Comparison of ENCODE assay signal across 9 cellular contexts in genomic region chr1:211735208-211736170, GRCh38.
DNase-seq lines count a peak whose midpoint lies in the region; ATAC-seq and TF ChIP-seq lines count a peak whose summit lies in the region.
"Had no signal": no experiment of that assay in that cellular context is flagged by ENCODE, and none has a peak within 500 bp of the region (broad histone marks: within the 10 kb centered on the region; RNA-seq: fewer than 3 reads in every experiment).

No MANE protein-coding gene starts in this region.

- H3F3A ChIP-seq in GM23338 (replicated peaks; ENCODE audit: low read depth): no peaks in the 10 kb centered on the region

- peaks cover 2% of the 10 kb centered on the region for H3K27me3 Mint-ChIP-seq in GM23338 (ENCODE audit: insufficient read depth, low read depth, poor library complexity)
- H3K27me3 Mint-ChIP-seq: activated naive CD8-positive, alpha-beta T cell treated with anti-CD3 and anti-CD28 coated beads for 36 hours had no signal

- no peaks in the 10 kb centered on the region for H3K4me1 ChIP-seq in GM23338 (ENCODE audit: insufficient read depth)

- H3K4me3 Mint-ChIP-seq in GM23338: no peak overlapping the region
- H3K4me3 Mint-ChIP-seq: activated naive CD8-positive, alpha-beta T cell treated with anti-CD3 and anti-CD28 coated beads for 36 hours had no signal

- H3K4me3 ChIP-seq in GM23338: no peak overlapping the region

- no peaks in the 10 kb centered on the region for H3K9me3 Mint-ChIP-seq in GM23338
- H3K9me3 Mint-ChIP-seq: activated naive CD8-positive, alpha-beta T cell treated with anti-CD3 and anti-CD28 coated beads for 36 hours had no signal

- H3K36me3 Mint-ChIP-seq in GM23338 (ENCODE audit: low read depth): no peaks in the 10 kb centered on the region
- H3K36me3 Mint-ChIP-seq: activated naive CD8-positive, alpha-beta T cell treated with anti-CD3 and anti-CD28 coated beads for 36 hours had no signal

- H3K9me2 ChIP-seq in GM23338 (ENCODE audit: insufficient read depth): no peaks in the 10 kb centered on the region

- no peaks in the 10 kb centered on the region for H3K79me2 ChIP-seq in GM23338 (replicated peaks; ENCODE audit: insufficient read depth)

- POLR2A ChIA-PET in HEK293T (lab: Yijun Ruan, JAX): interaction anchor here (1.1 kb wide), 1 partner anchor 15 kb away, joined by 4 read pairs; no protein-coding TSS in a partner anchor

- H3K36me3 ChIP-seq in GM23338 (ENCODE audit: insufficient read depth): no peaks in the 10 kb centered on the region

- no peak overlapping the region for H3K27ac ChIP-seq in GM23338 (ENCODE audit: low read depth)

- H3K4me1 Mint-ChIP-seq in GM23338: peaks cover 17% of the 10 kb centered on the region

- H3K4me2 ChIP-seq in GM23338: no peak overlapping the region

- no peaks in the 10 kb centered on the region for H3K27me3 ChIP-seq in GM23338 (ENCODE audit: insufficient read depth)

- peak; percentile 66 for DNase-seq in HEK293T (ENCODE audit: extremely low spot score)
- DNase-seq in globus pallidus (ENCODE audit: low spot score): peak; percentile 97
- DNase-seq in smooth muscle cell of the brain vasculature (ENCODE audit: low read depth, low spot score): peak; percentile 29
- DNase-seq in stimulated activated CD4-positive, alpha-beta T cell treated with anti-CD3 and anti-CD28 coated beads, Interleukin-4, amount 100 ng/mL, for 1 hour: no peak
- no peak for DNase-seq in GM23338 (ENCODE audit: low spot score)
- DNase-seq in activated CD8-positive, alpha-beta memory T cell treated with anti-CD3 and anti-CD28 coated beads, Interleukin-2, amount 50 U/mL, for 48 hours: no peak
- DNase-seq: activated naive CD8-positive, alpha-beta T cell treated with anti-CD3 and anti-CD28 coated beads for 36 hours had no signal

- ATAC-seq in SK-N-SH treated with all-trans-retinoic acid at 6 μM for 48 hours (peak; percentile 90), HG02840 (IDR thresholded peaks at IDR 0.05; ENCODE audit: low FRiP score, unreplicated experiment) (no peak), GM23338 (no peak)

- no peak for TF ChIP-seq CTCF in GM23338 (conservative IDR thresholded peaks at IDR 0.05; ENCODE audit: low read depth in 2 of 2)

- no peaks in the 10 kb centered on the region for H4K20me1 ChIP-seq in GM23338 (replicated peaks; ENCODE audit: insufficient read depth)

- H2AFZ ChIP-seq in GM23338: no peak overlapping the region

- CTCF ChIA-PET in HEK293T (lab: Yijun Ruan, JAX): interaction anchor here (0.6 to 1.0 kb wide), 3 partner anchors 11 to 406 kb away, joined by 3 read pairs; no protein-coding TSS in a partner anchor

- H3K27ac Mint-ChIP-seq in GM23338: no peak overlapping the region
- H3K27ac Mint-ChIP-seq: activated naive CD8-positive, alpha-beta T cell treated with anti-CD3 and anti-CD28 coated beads for 36 hours had no signal

TF ChIP-seq in HEK293T, 16 proteins besides CTCF, POLR2A, EP300 and RAD21:
- no peak for TF ChIP-seq TARDBP (IDR thresholded peaks at IDR 0.05)
- no peak for TF ChIP-seq BHLHE40 (IDR thresholded peaks at IDR 0.05; ENCODE audit: borderline replicate concordance)
- no peak for TF ChIP-seq SP1 (IDR thresholded peaks at IDR 0.05)
- TF ChIP-seq CTBP1 (IDR thresholded peaks at IDR 0.05; ENCODE audit: borderline replicate concordance): no peak
- TF ChIP-seq ARNT (IDR thresholded peaks at IDR 0.05): no peak
- no peak for TF ChIP-seq NFRKB (IDR thresholded peaks at IDR 0.05)
- TF ChIP-seq PKNOX1 (IDR thresholded peaks at IDR 0.05): no peak
- no peak for TF ChIP-seq FOXK2 (IDR thresholded peaks at IDR 0.05)
- TF ChIP-seq L3MBTL2 (conservative IDR thresholded peaks at IDR 0.05): no peak
- no peak for TF ChIP-seq HDGF (IDR thresholded peaks at IDR 0.05; ENCODE audit: borderline replicate concordance)
- TF ChIP-seq ZNF384 (IDR thresholded peaks at IDR 0.05): no peak
- TF ChIP-seq FOXM1 (IDR thresholded peaks at IDR 0.05; ENCODE audit: borderline replicate concordance): no peak
- TF ChIP-seq SUZ12 (IDR thresholded peaks at IDR 0.05): no peak
- TF ChIP-seq ELF4 (IDR thresholded peaks at IDR 0.05): no peak
- TF ChIP-seq FOXA1 (IDR thresholded peaks at IDR 0.05): no peak
- no peak for TF ChIP-seq LEF1 (IDR thresholded peaks at IDR 0.05; ENCODE audit: borderline replicate concordance)

TF ChIP-seq in SK-N-SH treated with all-trans-retinoic acid at 6 μM for 48 hours, 23 proteins besides CTCF, POLR2A, EP300 and RAD21:
- TF ChIP-seq GLIS3 (CRISPR knock-in tag; IDR thresholded peaks at IDR 0.05) (no peak), ARNTL (CRISPR knock-in tag; IDR thresholded peaks at IDR 0.05; ENCODE audit: borderline replicate concordance, low read depth) (no peak), ZFP3 (CRISPR knock-in tag; IDR thresholded peaks at IDR 0.05) (peak; percentile 44; the same call in 1 of the 2 replicates), RARB (CRISPR knock-in tag; IDR thresholded peaks at IDR 0.05) (0 out of 2 replicates have a peak, but pooled peaks have one; percentile 49), ZNF8 (CRISPR knock-in tag; IDR thresholded peaks at IDR 0.05) (no peak), OSR1 (CRISPR knock-in tag; IDR thresholded peaks at IDR 0.05) (peak; percentile 59; the same call in 1 of the 2 replicates), ZC3H10 (CRISPR knock-in tag; IDR thresholded peaks at IDR 0.05) (peak; percentile 57; the same call in 1 of the 2 replicates)
- TF ChIP-seq, protein P1, sequence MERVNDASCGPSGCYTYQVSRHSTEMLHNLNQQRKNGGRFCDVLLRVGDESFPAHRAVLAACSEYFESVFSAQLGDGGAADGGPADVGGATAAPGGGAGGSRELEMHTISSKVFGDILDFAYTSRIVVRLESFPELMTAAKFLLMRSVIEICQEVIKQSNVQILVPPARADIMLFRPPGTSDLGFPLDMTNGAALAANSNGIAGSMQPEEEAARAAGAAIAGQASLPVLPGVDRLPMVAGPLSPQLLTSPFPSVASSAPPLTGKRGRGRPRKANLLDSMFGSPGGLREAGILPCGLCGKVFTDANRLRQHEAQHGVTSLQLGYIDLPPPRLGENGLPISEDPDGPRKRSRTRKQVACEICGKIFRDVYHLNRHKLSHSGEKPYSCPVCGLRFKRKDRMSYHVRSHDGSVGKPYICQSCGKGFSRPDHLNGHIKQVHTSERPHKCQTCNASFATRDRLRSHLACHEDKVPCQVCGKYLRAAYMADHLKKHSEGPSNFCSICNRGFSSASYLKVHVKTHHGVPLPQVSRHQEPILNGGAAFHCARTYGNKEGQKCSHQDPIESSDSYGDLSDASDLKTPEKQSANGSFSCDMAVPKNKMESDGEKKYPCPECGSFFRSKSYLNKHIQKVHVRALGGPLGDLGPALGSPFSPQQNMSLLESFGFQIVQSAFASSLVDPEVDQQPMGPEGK (CRISPR knock-in tag; IDR thresholded peaks at IDR 0.05; ENCODE audit: borderline replicate concordance): no peak

TF ChIP-seq in GM23338, 12 proteins besides CTCF, POLR2A, EP300 and RAD21:
- TF ChIP-seq ETS1 (IDR thresholded peaks at IDR 0.05) (no peak), JUNB (IDR thresholded peaks at IDR 0.05; ENCODE audit: unreplicated experiment) (no peak), EZH2 (IDR thresholded peaks at IDR 0.05; ENCODE audit: low read depth, unreplicated experiment) (no peak), ZNF114 (CRISPR knock-in tag; IDR thresholded peaks at IDR 0.05) (no peak), STAT1 (IDR thresholded peaks at IDR 0.05; ENCODE audit: unreplicated experiment) (no peak), EZH2phosphoT487 (IDR thresholded peaks at IDR 0.05; ENCODE audit: unreplicated experiment) (no peak)

Comparison
In these comparisons a context has a peak if more than half of its experiments do, and no peak if none do; other contexts are left out.
1. DNase-seq: peak in HEK293T (single experiment), globus pallidus (single experiment) and smooth muscle cell of the brain vasculature (single experiment); none in stimulated activated CD4-positive, alpha-beta T cell treated with anti-CD3 and anti-CD28 coated beads, Interleukin-4, amount 100 ng/mL, for 1 hour (single experiment), GM23338 (single experiment) and activated CD8-positive, alpha-beta memory T cell treated with anti-CD3 and anti-CD28 coated beads, Interleukin-2, amount 50 U/mL, for 48 hours (single experiment).